8 cellular contexts compared by ENCODE assay signal in the genomic region with DNA sequence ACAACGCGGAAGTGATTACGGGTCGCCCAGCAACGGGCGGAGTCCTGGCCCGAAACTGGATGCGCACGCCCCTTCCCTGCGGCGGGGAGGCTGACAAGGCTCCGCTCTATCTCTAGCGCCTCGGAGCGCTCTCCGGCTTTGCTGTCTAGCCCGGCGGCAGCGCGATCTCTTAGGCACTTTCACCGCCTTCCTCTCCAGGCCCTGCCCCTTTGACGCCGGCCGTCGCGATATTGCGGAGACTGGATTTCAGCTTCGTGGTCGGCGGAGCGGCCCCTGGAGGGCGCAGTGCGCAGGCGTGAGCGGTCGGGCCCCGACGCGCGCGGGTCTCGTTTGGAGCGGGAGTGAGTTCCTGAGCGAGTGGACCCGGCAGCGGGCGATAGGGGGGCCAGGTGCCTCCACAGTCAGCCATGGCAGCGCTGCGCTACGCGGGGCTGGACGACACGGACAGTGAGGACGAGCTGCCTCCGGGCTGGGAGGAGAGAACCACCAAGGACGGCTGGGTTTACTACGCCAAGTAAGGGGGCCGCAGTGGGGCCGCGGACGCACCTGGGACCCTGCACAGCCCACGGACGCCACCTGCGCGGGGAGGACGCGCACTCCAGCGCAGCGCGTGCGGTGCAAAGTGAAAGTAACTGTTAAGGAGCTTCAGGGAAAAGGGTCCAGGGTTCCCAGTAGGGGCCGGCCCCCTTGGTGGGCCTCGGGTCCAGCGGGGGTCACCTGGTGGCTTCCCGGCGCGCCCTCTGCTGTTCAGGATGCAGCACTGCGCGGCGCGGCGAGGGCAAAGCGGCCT. TPM values are rescaled to one million over a fixed set of nuclear protein-coding genes. Genes with fewer than 3 reads are reported as not detected.
DNase-seq lines count a peak whose midpoint lies in the region; ATAC-seq, FAIRE-seq and TF ChIP-seq lines count a peak whose summit lies in the region.

A gene (plus strand): TSS at position 283 of the 790 bp plus-strand sequence.

- peak within 1 kb of the TSS; percentile 89 for H3K4me3 Mint-ChIP-seq in nephron progenitor cell
- peak within 1 kb of the TSS; percentile 94 to 96 for H3K4me3 Mint-ChIP-seq in stimulated activated naive CD8-positive, alpha-beta T cell treated with anti-CD3 and anti-CD28 coated beads, Interleukin-15, amount 100 ng/mL, for 72 hours

- H3K4me1 ChIP-seq in ES-I3 (ENCODE audit: insufficient read depth, low read length): no peaks in the 10 kb centered on the region

- peak within 1 kb of the TSS; percentile 98 for H3K4me3 ChIP-seq in fibroblast of the aortic adventitia (ENCODE audit: low read depth, low read length)

- no peak for FAIRE-seq in H54 (lab: Jason Lieb, UNC)

- H3K27me3 Mint-ChIP-seq in nephron progenitor cell (ENCODE audit: low read depth, poor library complexity): peaks cover 4% of the 10 kb centered on the region
- no peaks in the 10 kb centered on the region for H3K27me3 Mint-ChIP-seq in stimulated activated naive CD8-positive, alpha-beta T cell treated with anti-CD3 and anti-CD28 coated beads, Interleukin-15, amount 100 ng/mL, for 72 hours

- DNase-seq in H54 (ENCODE audit: insufficient read length, low spot score): peak; percentile 93
- DNase-seq in LoVo (ENCODE audit: low spot score): peak; percentile 94
- peak; percentile 98 for DNase-seq in SHP77 (lab: John Stamatoyannopoulos, UW)
- DNase-seq in activated effector memory CD4-positive, alpha-beta T cell treated with Interleukin-2 at 50 U/mL for 16 hours: peak; percentile 96
- DNase-seq in fibroblast of the aortic adventitia (ENCODE audit: low read depth): peak; percentile 98
- DNase-seq in nephron progenitor cell: peak; percentile 93
- DNase-seq in stimulated activated naive CD8-positive, alpha-beta T cell treated with anti-CD3 and anti-CD28 coated beads, Interleukin-15, amount 100 ng/mL, for 72 hours: peak; percentile 96 to 98

- H3K9me3 ChIP-seq in ES-I3 (ENCODE audit: control insufficient read depth, insufficient read depth, low read length): no peaks in the 10 kb centered on the region; the same call in 1 of the 2 replicates

- TF ChIP-seq POLR2A in H54 (IDR thresholded peaks at IDR 0.05; ENCODE audit: low read depth, low read length): peak; percentile 66

- H3K9me3 Mint-ChIP-seq in nephron progenitor cell: peaks cover 8% of the 10 kb centered on the region
- peaks cover 0 to 7% of the 10 kb centered on the region in 2 donors for H3K9me3 Mint-ChIP-seq in stimulated activated naive CD8-positive, alpha-beta T cell treated with anti-CD3 and anti-CD28 coated beads, Interleukin-15, amount 100 ng/mL, for 72 hours

- H3K9ac ChIP-seq in ES-I3 (ENCODE audit: low read depth, low read length): peak within 1 kb of the TSS; percentile 83

- peak; percentile 97 for ATAC-seq in stimulated activated naive CD8-positive, alpha-beta T cell treated with anti-CD3 and anti-CD28 coated beads, Interleukin-15, amount 100 ng/mL, for 72 hours

- TF ChIP-seq CTCF in fibroblast of the aortic adventitia (IDR thresholded peaks at IDR 0.05; ENCODE audit: insufficient read depth, low read length) (peak; percentile 88), nephron progenitor cell (IDR thresholded peaks at IDR 0.05) (peak; percentile 95)

- H3K36me3 ChIP-seq in ES-I3 (ENCODE audit: insufficient read depth, low read length): no peaks in the 10 kb centered on the region; the same call in 1 of the 2 replicates

- H3K27ac Mint-ChIP-seq in nephron progenitor cell: peak within 1 kb of the TSS; percentile 64
- H3K27ac Mint-ChIP-seq in stimulated activated naive CD8-positive, alpha-beta T cell treated with anti-CD3 and anti-CD28 coated beads, Interleukin-15, amount 100 ng/mL, for 72 hours: peak within 1 kb of the TSS; percentile 94 to 98

- H3K36me3 Mint-ChIP-seq in nephron progenitor cell (ENCODE audit: low read depth): peaks cover 6% of the 10 kb centered on the region

- H3K4me1 Mint-ChIP-seq in nephron progenitor cell: peaks cover 44% of the 10 kb centered on the region
- H3K4me1 Mint-ChIP-seq in stimulated activated naive CD8-positive, alpha-beta T cell treated with anti-CD3 and anti-CD28 coated beads, Interleukin-15, amount 100 ng/mL, for 72 hours: peaks cover 34% of the 10 kb centered on the region

RNA-seq across cellular contexts. Expression of the gene that starts here (rescaled TPM):
- total RNA-seq in fibroblast of the aortic adventitia (ENCODE audit: low replicate concordance): 24.2 and 92.8 TPM in 2 replicates

Comparison
In these comparisons a context has a peak if more than half of its experiments do, and no peak if none do; other contexts are left out.
1. Peak in every context shown above with its lines: DNase-seq, ATAC-seq and H3K4me3 ChIP-seq.